In the genomic region with DNA sequence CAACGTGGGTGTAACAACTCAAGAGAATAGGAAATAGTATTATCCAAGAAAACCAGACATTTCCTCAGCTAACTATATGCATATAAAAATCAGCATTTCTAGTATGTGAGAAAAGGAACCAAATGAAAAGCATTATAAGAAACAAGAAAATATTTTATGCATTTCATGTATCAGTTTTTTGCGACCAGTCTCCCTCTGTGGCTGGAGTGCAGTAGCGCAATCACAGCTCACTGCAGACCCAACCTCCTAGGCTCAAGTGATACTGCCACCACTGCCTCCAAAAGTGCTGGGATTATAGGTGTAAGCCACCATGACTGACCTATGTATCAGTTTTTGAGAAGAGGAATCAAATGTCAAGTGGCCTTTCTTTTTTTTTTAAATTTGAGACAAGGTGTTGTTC, we compare ENCODE assay signal across 24 cellular contexts. TPM values are rescaled to one million over a fixed set of nuclear protein-coding genes. Genes with fewer than 3 reads are reported as not detected.
DNase-seq lines count a peak whose midpoint lies in the region; ATAC-seq and TF ChIP-seq lines count a peak whose summit lies in the region.
"Had no signal": no experiment of that assay in that cellular context is flagged by ENCODE, and none has a peak within 500 bp of the region (broad histone marks: within the 10 kb centered on the region; RNA-seq: fewer than 3 reads in every experiment).

No MANE protein-coding gene starts in this region.

- DNase-seq in AG04450 (ENCODE audit: low read depth, low spot score) (no peak), GM23338 (ENCODE audit: low spot score) (peak; percentile 36), astrocyte of the cerebellum (ENCODE audit: low read depth) (no peak), epithelial cell of esophagus (ENCODE audit: low read depth) (no peak), NCI-H524 treated with DMSO at 0.1 percent for 48 hours (lab: John Stamatoyannopoulos, UW) (no peak), mucosa of gallbladder (ENCODE audit: low spot score) (no peak), GF-D8 (lab: John Stamatoyannopoulos, UW) (no peak)
- DNase-seq: activated B cell treated with CpG ODN at 0.5 μM for 24 hours; activated CD4-positive, alpha-beta memory T cell treated with anti-CD3 and anti-CD28 coated beads for 36 hours; activated CD8-positive, alpha-beta memory T cell treated with anti-CD3 and anti-CD28 coated beads, Interleukin-2, amount 50 U/mL, for 4 hours; activated naive CD4-positive, alpha-beta T cell treated with anti-CD3 and anti-CD28 coated beads, Interleukin-2, amount 50 U/mL, for 16 hours; anterior cingulate cortex; central memory CD4-positive, alpha-beta T cell; EL; erythroblast; mesendoderm; NCI-H446 treated with DMSO at 0.1 percent for 48 hours; stimulated activated CD4-positive, alpha-beta T cell treated with anti-CD3 and anti-CD28 coated beads, Interleukin-4, amount 100 ng/mL, for 4 hours; stimulated activated naive B cell treated with anti-CD40 and anti-IgM and Interleukin-4, amounts not matched to agents 10 μg/mL and 1 μg/mL and 100 μg/mL, for 72 hours had no signal

- in situ Hi-C loops in astrocyte of the cerebellum (cut with HindIII; ENCODE audit: low sequenced_read_pairs): no loop called here

- H3K4me3 Mint-ChIP-seq in GM23338: no peak overlapping the region
- H3K4me3 Mint-ChIP-seq: activated B cell treated with CpG ODN at 0.5 μM for 24 hours; activated CD4-positive, alpha-beta memory T cell treated with anti-CD3 and anti-CD28 coated beads for 36 hours; activated T-helper 1 cell treated with anti-CD3 and anti-CD28 coated beads, Interleukin-12 subunit alpha, Interleukin-12 subunit beta, Interleukin-2, Interleukin-4 antibody, amounts not matched to agents 30 ng/mL and 10 ng/mL and 1 ng/mL, durations not matched to agents 14 hours and 24 hours and 36 hours; stimulated activated naive B cell treated with anti-CD40 and anti-IgM and Interleukin-4, amounts not matched to agents 10 μg/mL and 1 μg/mL and 100 μg/mL, for 72 hours; T-helper 2 cell treated with Interferon-gamma antibody and Interleukin-4, amounts not matched to agents 5 μg/mL and 100 μg/mL, for 36 hours had no signal

- no peak overlapping the region for H2AFZ ChIP-seq in GM23338

- H3K79me2 ChIP-seq in GM23338 (replicated peaks; ENCODE audit: insufficient read depth): peaks cover 98% of the 10 kb centered on the region

- TF ChIP-seq CTCF in AG04450 (IDR thresholded peaks at IDR 0.05; ENCODE audit: low read depth, low read length): peak; percentile 20; the same call in 1 of the 2 replicates
- peak; percentile 18 to 29; a peak in 3 of 4 replicates for TF ChIP-seq CTCF in GM23338 (conservative IDR thresholded peaks at IDR 0.05; ENCODE audit: low read depth in 2 of 2)
- TF ChIP-seq CTCF in astrocyte of the cerebellum (IDR thresholded peaks at IDR 0.05; ENCODE audit: low read depth, low read length, missing control alignments): peak; percentile 16
- peak; percentile 11 for TF ChIP-seq CTCF in epithelial cell of esophagus (IDR thresholded peaks at IDR 0.05; ENCODE audit: insufficient read depth, low read depth, low read length, missing control alignments)

- H3K9me3 ChIP-seq in AG04450 (ENCODE audit: control insufficient read depth, insufficient read depth, low read length): no peaks in the 10 kb centered on the region; the same call in 1 of the 2 replicates
- H3K9me3 ChIP-seq: suprapubic skin had no signal

- H4K20me1 ChIP-seq in GM23338 (replicated peaks; ENCODE audit: insufficient read depth): peaks cover 55% of the 10 kb centered on the region

- H3F3A ChIP-seq in GM23338 (replicated peaks; ENCODE audit: low read depth): peaks cover 35% of the 10 kb centered on the region

- H3K4me1 ChIP-seq in GM23338 (ENCODE audit: insufficient read depth): peaks cover 7% of the 10 kb centered on the region; the same call in 1 of the 2 replicates
- H3K4me1 ChIP-seq: suprapubic skin had no signal

- ATAC-seq in GM23338 (peak; percentile 53), HG03039 (IDR thresholded peaks at IDR 0.05; ENCODE audit: unreplicated experiment) (no peak)
- ATAC-seq: stimulated activated naive B cell treated with anti-CD40 and anti-IgM and Interleukin-4, amounts not matched to agents 10 μg/mL and 1 μg/mL and 100 μg/mL, for 72 hours had no signal

- no peak overlapping the region for H3K4me3 ChIP-seq in AG04450 (ENCODE audit: low read depth, low read length)
- no peak overlapping the region for H3K4me3 ChIP-seq in GM23338
- no peak overlapping the region for H3K4me3 ChIP-seq in astrocyte of the cerebellum (ENCODE audit: low read depth, low read length)
- H3K4me3 ChIP-seq in epithelial cell of esophagus (ENCODE audit: low read length): no peak overlapping the region
- H3K4me3 ChIP-seq: suprapubic skin had no signal

- H3K27me3 Mint-ChIP-seq in GM23338 (ENCODE audit: insufficient read depth, low read depth, poor library complexity): peaks cover 5% of the 10 kb centered on the region
- H3K27me3 Mint-ChIP-seq: activated B cell treated with CpG ODN at 0.5 μM for 24 hours; activated CD4-positive, alpha-beta memory T cell treated with anti-CD3 and anti-CD28 coated beads for 36 hours; stimulated activated naive B cell treated with anti-CD40 and anti-IgM and Interleukin-4, amounts not matched to agents 10 μg/mL and 1 μg/mL and 100 μg/mL, for 72 hours had no signal

- H3K27ac ChIP-seq in AG04450 (ENCODE audit: low read depth, low read length) (no peak overlapping the region), GM23338 (ENCODE audit: low read depth) (peak overlapping the region; percentile 52)
- H3K27ac ChIP-seq: HL-60, suprapubic skin had no signal

- no peak overlapping the region; the same call in 1 of the 2 replicates for H3K27ac Mint-ChIP-seq in GM23338
- H3K27ac Mint-ChIP-seq: activated B cell treated with CpG ODN at 0.5 μM for 24 hours; activated CD4-positive, alpha-beta memory T cell treated with anti-CD3 and anti-CD28 coated beads for 36 hours; activated T-helper 1 cell treated with anti-CD3 and anti-CD28 coated beads, Interleukin-12 subunit alpha, Interleukin-12 subunit beta, Interleukin-2, Interleukin-4 antibody, amounts not matched to agents 30 ng/mL and 10 ng/mL and 1 ng/mL, durations not matched to agents 14 hours and 24 hours and 36 hours; stimulated activated naive B cell treated with anti-CD40 and anti-IgM and Interleukin-4, amounts not matched to agents 10 μg/mL and 1 μg/mL and 100 μg/mL, for 72 hours had no signal

- no peak overlapping the region for H3K4me2 ChIP-seq in GM23338

- CTCF ChIA-PET in AG04450 (lab: Charles Lee): interaction anchor here (0.6 kb wide), 1 partner anchor 26 kb away, joined by 3 read pairs; no protein-coding TSS in a partner anchor

- POLR2A ChIA-PET in AG04450 (lab: Yijun Ruan, JAX): interaction anchor here (0.7 kb wide), 1 partner anchor 31 kb away, joined by 3 read pairs; a partner anchor contains a TSS

- no peaks in the 10 kb centered on the region for H3K9me3 Mint-ChIP-seq in GM23338
- H3K9me3 Mint-ChIP-seq: activated B cell treated with CpG ODN at 0.5 μM for 24 hours; activated CD4-positive, alpha-beta memory T cell treated with anti-CD3 and anti-CD28 coated beads for 36 hours; activated T-helper 1 cell treated with anti-CD3 and anti-CD28 coated beads, Interleukin-12 subunit alpha, Interleukin-12 subunit beta, Interleukin-2, Interleukin-4 antibody, amounts not matched to agents 30 ng/mL and 10 ng/mL and 1 ng/mL, durations not matched to agents 14 hours and 24 hours and 36 hours; stimulated activated naive B cell treated with anti-CD40 and anti-IgM and Interleukin-4, amounts not matched to agents 10 μg/mL and 1 μg/mL and 100 μg/mL, for 72 hours; T-helper 2 cell treated with Interferon-gamma antibody and Interleukin-4, amounts not matched to agents 5 μg/mL and 100 μg/mL, for 36 hours had no signal

- H3K9me2 ChIP-seq in GM23338 (ENCODE audit: insufficient read depth): no peaks in the 10 kb centered on the region

- peaks cover 97% of the 10 kb centered on the region for H3K36me3 Mint-ChIP-seq in GM23338 (ENCODE audit: low read depth)

- peaks cover 66% of the 10 kb centered on the region for H3K36me3 ChIP-seq in GM23338 (ENCODE audit: insufficient read depth)

- H3K27me3 ChIP-seq in AG04450 (ENCODE audit: control insufficient read depth, insufficient read depth, low read length): no peaks in the 10 kb centered on the region
- H3K27me3 ChIP-seq in GM23338 (ENCODE audit: insufficient read depth): no peaks in the 10 kb centered on the region
- H3K27me3 ChIP-seq: suprapubic skin had no signal

- peaks cover 6% of the 10 kb centered on the region for H3K4me1 Mint-ChIP-seq in GM23338
- H3K4me1 Mint-ChIP-seq: activated B cell treated with CpG ODN at 0.5 μM for 24 hours; stimulated activated naive B cell treated with anti-CD40 and anti-IgM and Interleukin-4, amounts not matched to agents 10 μg/mL and 1 μg/mL and 100 μg/mL, for 72 hours had no signal

TF ChIP-seq in GM23338, 12 proteins besides CTCF, POLR2A, EP300 and RAD21 (continues in another document):
- no peak for TF ChIP-seq POLR2AphosphoS5 (IDR thresholded peaks at IDR 0.05; ENCODE audit: low read depth)
- no peak for TF ChIP-seq EZH2phosphoT487 (IDR thresholded peaks at IDR 0.05; ENCODE audit: unreplicated experiment)
- TF ChIP-seq, protein P1, sequence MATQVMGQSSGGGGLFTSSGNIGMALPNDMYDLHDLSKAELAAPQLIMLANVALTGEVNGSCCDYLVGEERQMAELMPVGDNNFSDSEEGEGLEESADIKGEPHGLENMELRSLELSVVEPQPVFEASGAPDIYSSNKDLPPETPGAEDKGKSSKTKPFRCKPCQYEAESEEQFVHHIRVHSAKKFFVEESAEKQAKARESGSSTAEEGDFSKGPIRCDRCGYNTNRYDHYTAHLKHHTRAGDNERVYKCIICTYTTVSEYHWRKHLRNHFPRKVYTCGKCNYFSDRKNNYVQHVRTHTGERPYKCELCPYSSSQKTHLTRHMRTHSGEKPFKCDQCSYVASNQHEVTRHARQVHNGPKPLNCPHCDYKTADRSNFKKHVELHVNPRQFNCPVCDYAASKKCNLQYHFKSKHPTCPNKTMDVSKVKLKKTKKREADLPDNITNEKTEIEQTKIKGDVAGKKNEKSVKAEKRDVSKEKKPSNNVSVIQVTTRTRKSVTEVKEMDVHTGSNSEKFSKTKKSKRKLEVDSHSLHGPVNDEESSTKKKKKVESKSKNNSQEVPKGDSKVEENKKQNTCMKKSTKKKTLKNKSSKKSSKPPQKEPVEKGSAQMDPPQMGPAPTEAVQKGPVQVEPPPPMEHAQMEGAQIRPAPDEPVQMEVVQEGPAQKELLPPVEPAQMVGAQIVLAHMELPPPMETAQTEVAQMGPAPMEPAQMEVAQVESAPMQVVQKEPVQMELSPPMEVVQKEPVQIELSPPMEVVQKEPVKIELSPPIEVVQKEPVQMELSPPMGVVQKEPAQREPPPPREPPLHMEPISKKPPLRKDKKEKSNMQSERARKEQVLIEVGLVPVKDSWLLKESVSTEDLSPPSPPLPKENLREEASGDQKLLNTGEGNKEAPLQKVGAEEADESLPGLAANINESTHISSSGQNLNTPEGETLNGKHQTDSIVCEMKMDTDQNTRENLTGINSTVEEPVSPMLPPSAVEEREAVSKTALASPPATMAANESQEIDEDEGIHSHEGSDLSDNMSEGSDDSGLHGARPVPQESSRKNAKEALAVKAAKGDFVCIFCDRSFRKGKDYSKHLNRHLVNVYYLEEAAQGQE (IDR thresholded peaks at IDR 0.05; ENCODE audit: unreplicated experiment): no peak

RNA-seq across cellular contexts. Expression of a gene that starts 31.0 kb away (rescaled TPM):
- polyA plus RNA-seq in AG04450 (2011; rRNA removed) (62.1 and 78.7 TPM in 2 replicates), GM23338 (2016; fragmentation: Nextera tagmentation; extraction: Ambion mirVana) (218 and 231 TPM in 2 replicates)
- 116 and 136 TPM in 2 replicates for polyA minus RNA-seq in AG04450 (2011; rRNA and poly(A)+ RNA removed)
- total RNA-seq in GM23338 (2014; rRNA removed; shearing (Covaris generic)): 559 and 593 TPM in 2 replicates
- 21.5 TPM for total RNA-seq in mucosa of gallbladder

Comparison
In these comparisons a context has a peak if more than half of its experiments do, and no peak if none do; other contexts are left out.
1. RNA of a gene that starts 31.0 kb away (total RNA-seq): 559 to 593 TPM in GM23338; 21.5 TPM in mucosa of gallbladder (single experiment); every median in the first group is over 10 times any median in the second.
2. Peak in every context shown above with its lines, with median percentiles within 50 percentile points of each other: CTCF ChIP-seq.